8 cellular contexts compared by ENCODE assay signal in the genomic region with DNA sequence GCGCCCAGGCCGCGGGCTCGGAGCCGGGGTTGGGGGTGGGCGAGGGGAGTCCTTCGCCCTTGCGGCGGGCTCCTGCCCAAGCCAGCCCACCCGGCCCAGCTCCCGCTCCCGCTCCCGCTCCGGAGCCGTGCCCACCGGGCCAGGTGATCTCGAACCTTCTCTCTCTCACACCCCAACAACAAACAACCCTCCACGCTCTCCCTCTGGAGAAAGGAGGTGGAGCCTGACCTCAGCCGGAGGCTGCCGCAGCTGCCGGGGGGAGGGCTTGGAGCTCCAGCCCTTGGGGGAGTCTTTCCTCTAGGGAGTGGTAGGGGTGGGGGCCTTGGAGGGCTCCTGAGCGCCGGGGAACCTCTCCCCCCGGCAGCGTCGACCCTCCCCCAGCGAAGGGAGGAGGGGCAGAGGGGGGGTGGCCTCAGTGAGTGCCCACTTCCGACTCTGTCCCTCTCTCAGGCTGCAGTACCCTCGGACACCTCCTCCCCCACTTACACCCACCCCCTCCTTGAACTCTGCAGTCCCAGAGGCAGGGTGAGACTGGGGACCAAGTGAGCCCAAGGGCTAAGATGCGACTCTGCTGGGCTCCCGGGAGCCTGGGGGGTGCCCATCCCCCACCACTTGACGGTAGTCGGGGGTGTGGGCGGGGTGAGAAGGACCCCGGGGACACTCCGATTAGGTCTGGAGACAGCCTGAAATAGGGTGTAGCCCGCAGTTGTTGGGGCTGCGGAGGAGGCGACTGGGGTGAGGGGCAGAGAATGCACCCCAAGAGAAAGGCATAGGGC. TPM values are rescaled to one million over a fixed set of nuclear protein-coding genes. Genes with fewer than 3 reads are reported as not detected.
DNase-seq lines count a peak whose midpoint lies in the region; ATAC-seq and TF ChIP-seq lines count a peak whose summit lies in the region.

No MANE protein-coding gene starts in this region.

- H3K4me3 ChIP-seq in astrocyte of the spinal cord (ENCODE audit: low read depth, low read length) (peak overlapping the region; percentile 35), lower lobe of right lung (peak overlapping the region; percentile 48), uterus (peak overlapping the region; percentile 30 to 37)

- H3K27me3 ChIP-seq in lower lobe of right lung (ENCODE audit: low read depth): peaks cover 37% of the 10 kb centered on the region
- H3K27me3 ChIP-seq in uterus: no peaks in the 10 kb centered on the region

- intact Hi-C loops in lower lobe of right lung (cut with DNase I): no loop called here
- intact Hi-C loops in uterus (cut with DNase I; ENCODE audit: low total_unique reads): no loop called here
- intact Hi-C loops in posterior vena cava (cut with DNase I): no loop called here

- H3K36me3 ChIP-seq in lower lobe of right lung (no peaks in the 10 kb centered on the region), uterus (no peaks in the 10 kb centered on the region)

- no peak overlapping the region for H3K27ac ChIP-seq in lower lobe of right lung
- H3K27ac ChIP-seq in uterus: peak overlapping the region in 1 of 2 donors; percentile 12

- no peaks in the 10 kb centered on the region for H3K9me3 ChIP-seq in lower lobe of right lung
- no peaks in the 10 kb centered on the region for H3K9me3 ChIP-seq in uterus

- in situ Hi-C loops in astrocyte of the spinal cord (cut with HindIII; ENCODE audit: low sequenced_read_pairs): no loop called here

- H3K4me1 ChIP-seq in lower lobe of right lung (peaks cover 35% of the 10 kb centered on the region), uterus (peaks cover 0 to 11% of the 10 kb centered on the region in 2 donors)

- no peak for TF ChIP-seq POLR2A in uterus (IDR thresholded peaks at IDR 0.05)

- no peak for ATAC-seq in lower lobe of right lung

- peak in 5 of 6 experiments; percentile 7 to 46 (median 15) for DNase-seq in stimulated activated naive CD4-positive, alpha-beta T cell (lab: John Stamatoyannopoulos, UW)
- no peak for DNase-seq in stimulated activated naive CD4-positive, alpha-beta T cell treated with Interleukin-2 at 50 U/mL for 16 hours (lab: John Stamatoyannopoulos, UW)
- DNase-seq in astrocyte of the spinal cord (ENCODE audit: low read depth, low spot score): no peak
- DNase-seq in lower lobe of right lung: no peak
- peak; percentile 35 to 36 for DNase-seq in uterus
- no peak for DNase-seq in NCI-H446 treated with DMSO at 0.1 percent for 48 hours (lab: John Stamatoyannopoulos, UW)
- no peak for DNase-seq in mucosa of gallbladder (ENCODE audit: low spot score)
- no peak for DNase-seq in posterior vena cava (ENCODE audit: low spot score)

- TF ChIP-seq CTCF in astrocyte of the spinal cord (IDR thresholded peaks at IDR 0.05; ENCODE audit: low read depth, low read length) (no peak), lower lobe of right lung (IDR thresholded peaks at IDR 0.05) (no peak), uterus (IDR thresholded peaks at IDR 0.05) (no peak)

RNA-seq across cellular contexts. Expression of gene BAHD1, which starts 4.4 kb away (rescaled TPM):
- 23.9 TPM for total RNA-seq in lower lobe of right lung
- 10 to 100 TPM in 2 of 4 donors, 1 to 10 TPM in 2; 5.0 to 35.5 (median 10.5) TPM for total RNA-seq in uterus
- 33.1 TPM for total RNA-seq in mucosa of gallbladder
- total RNA-seq in posterior vena cava: 10 to 100 TPM; 11.9 to 13.8 TPM

RNA-seq across cellular contexts. Expression of gene IVD, which starts 30.7 kb away (rescaled TPM):
- 93.5 TPM for total RNA-seq in lower lobe of right lung
- total RNA-seq in uterus: 100 to 1,000 TPM in 1 of 4 donors, 10 to 100 TPM in 3; 66.5 to 203 (median 83.7) TPM
- 123 TPM for total RNA-seq in mucosa of gallbladder
- 10 to 100 TPM; 24.3 to 38.9 TPM for total RNA-seq in posterior vena cava

RNA-seq across cellular contexts. Expression of gene CHST14, which starts 34.5 kb away (rescaled TPM):
- total RNA-seq in lower lobe of right lung (15.9 TPM), uterus (10 to 100 TPM in 3 of 4 donors, 1 to 10 TPM in 1; 6.8 to 26.1 (median 17.9) TPM), mucosa of gallbladder (15.8 TPM), posterior vena cava (10 to 100 TPM; 11.8 to 15.8 TPM)

RNA-seq across cellular contexts. Expression of gene KNSTRN, which starts 53.8 kb away (rescaled TPM):
- total RNA-seq in lower lobe of right lung: 20.1 TPM
- 10 to 100 TPM in 2 of 4 donors, 1 to 10 TPM in 2; 2.1 to 23.5 (median 9.7) TPM for total RNA-seq in uterus
- 12.2 TPM for total RNA-seq in mucosa of gallbladder
- 1 to 10 TPM; 5.4 to 8.4 TPM for total RNA-seq in posterior vena cava

Comparison
In these comparisons a context has a peak if more than half of its experiments do, and no peak if none do; other contexts are left out.
1. DNase-seq: peak in stimulated activated naive CD4-positive, alpha-beta T cell (5 of 6) and uterus (2 of 2); none in stimulated activated naive CD4-positive, alpha-beta T cell treated with Interleukin-2 at 50 U/mL for 16 hours (single experiment), astrocyte of the spinal cord (single experiment), lower lobe of right lung (single experiment), NCI-H446 treated with DMSO at 0.1 percent for 48 hours (single experiment), mucosa of gallbladder (single experiment) and posterior vena cava (single experiment).
2. Peak in every context shown above with its lines, with median percentiles within 50 percentile points of each other: H3K4me3 ChIP-seq.